Comparison of ENCODE assay signal across 2 cellular contexts in genomic region chr19:47757617-47758432, GRCh38.
TF ChIP-seq lines count a peak whose summit lies in the region.

No MANE protein-coding gene starts in this region.

TF ChIP-seq in K562, 482 proteins besides CTCF, POLR2A, EP300 and RAD21 (continues in another document):
- no peak for TF ChIP-seq ZNF431 (CRISPR knock-in tag; IDR thresholded peaks at IDR 0.05)
- TF ChIP-seq HNRNPL (IDR thresholded peaks at IDR 0.05; ENCODE audit: low read depth, low read length) = no peak
- TF ChIP-seq KLF1 (tag; IDR thresholded peaks at IDR 0.05) = no peak
- TF ChIP-seq MXI1 (IDR thresholded peaks at IDR 0.05; ENCODE audit: low read depth, low read length) = no peak
- no peak for TF ChIP-seq PBX2 (CRISPR knock-in tag; IDR thresholded peaks at IDR 0.05; ENCODE audit: low read depth)
- peak; percentile 59; the same call in 1 of the 2 replicates for TF ChIP-seq PBX2 (tag; conservative IDR thresholded peaks at IDR 0.05; ENCODE audit: low read depth)
- no peak for TF ChIP-seq PYGO2 (tag; IDR thresholded peaks at IDR 0.05)
- TF ChIP-seq SRSF1 (IDR thresholded peaks at IDR 0.05; ENCODE audit: low read depth, low read length) = no peak
- TF ChIP-seq SRSF9 (IDR thresholded peaks at IDR 0.05; ENCODE audit: borderline replicate concordance, low read depth, low read length) = no peak
- peak; percentile 17 for TF ChIP-seq POLR2B (IDR thresholded peaks at IDR 0.05; ENCODE audit: low read depth, partially characterized antibody)
- TF ChIP-seq C11orf30 (IDR thresholded peaks at IDR 0.05; ENCODE audit: low read depth) = no peak
- peak; percentile 54; the same call in 1 of the 2 replicates for TF ChIP-seq SUPT5H (IDR thresholded peaks at IDR 0.05)
- TF ChIP-seq IRF1 (CRISPR knock-in tag; IDR thresholded peaks at IDR 0.05; ENCODE audit: borderline replicate concordance) = no peak
- TF ChIP-seq MTA3 (IDR thresholded peaks at IDR 0.05; ENCODE audit: borderline replicate concordance) = no peak
- no peak for TF ChIP-seq E2F8 (IDR thresholded peaks at IDR 0.05; ENCODE audit: low read depth, partially characterized antibody)
- no peak for TF ChIP-seq OTX1 (CRISPR knock-in tag; IDR thresholded peaks at IDR 0.05)
- no peak for TF ChIP-seq SREBF1 (IDR thresholded peaks at IDR 0.05; ENCODE audit: borderline replicate concordance, low read depth, low read length)
- peak; percentile 74 for TF ChIP-seq NR2C1 (IDR thresholded peaks at IDR 0.05)
- TF ChIP-seq NR2C1 (tag; IDR thresholded peaks at IDR 0.05) = peak; percentile 77
- no peak for TF ChIP-seq SPI1 (IDR thresholded peaks at IDR 0.05; ENCODE audit: borderline replicate concordance, low read depth, low read length)
- no peak for TF ChIP-seq KAT8 (IDR thresholded peaks at IDR 0.05; ENCODE audit: low read depth)
- peak; percentile 82 for TF ChIP-seq MEIS2 (IDR thresholded peaks at IDR 0.05; ENCODE audit: partially characterized antibody)
- TF ChIP-seq ZFP91 (CRISPR knock-in tag; IDR thresholded peaks at IDR 0.05) = no peak
- no peak for TF ChIP-seq NFIX (CRISPR knock-in tag; IDR thresholded peaks at IDR 0.05; ENCODE audit: low read depth)
- TF ChIP-seq ZNF740 (CRISPR knock-in tag; IDR thresholded peaks at IDR 0.05) = no peak
- TF ChIP-seq ZNF740 (tag; IDR thresholded peaks at IDR 0.05) = no peak

TF ChIP-seq in HepG2, 621 proteins besides CTCF, POLR2A, EP300 and RAD21:
- TF ChIP-seq FOXK1 (CRISPR knock-in tag; IDR thresholded peaks at IDR 0.05; ENCODE audit: borderline replicate concordance, low read depth) (no peak), BORCS8-MEF2B (CRISPR knock-in tag; IDR thresholded peaks at IDR 0.05) (no peak), NR2F6 (IDR thresholded peaks at IDR 0.05) (peak; percentile 81), NR2F6 (CRISPR knock-in tag; IDR thresholded peaks at IDR 0.05) (no peak), PBX2 (CRISPR knock-in tag; IDR thresholded peaks at IDR 0.05) (peak; percentile 59), FOSL1 (CRISPR knock-in tag; IDR thresholded peaks at IDR 0.05; ENCODE audit: borderline replicate concordance) (no peak), ZMYM4 (CRISPR knock-in tag; IDR thresholded peaks at IDR 0.05) (no peak), SALL1 (CRISPR knock-in tag; IDR thresholded peaks at IDR 0.05) (0 out of 2 replicates have a peak, but pooled peaks have one; percentile 15), ZFAT (CRISPR knock-in tag; conservative IDR thresholded peaks at IDR 0.05) (no peak), SRSF1 (optimal IDR thresholded peaks at IDR 0.05; ENCODE audit: low read depth, low read length) (no peak), MAF1 (CRISPR knock-in tag; IDR thresholded peaks at IDR 0.05; ENCODE audit: borderline replicate concordance) (no peak), EEA1 (CRISPR knock-in tag; IDR thresholded peaks at IDR 0.05; ENCODE audit: borderline replicate concordance) (no peak), HNF4G (IDR thresholded peaks at IDR 0.05; ENCODE audit: borderline replicate concordance, low read depth, low read length) (peak; percentile 27; the same call in 1 of the 2 replicates), HNF4G (CRISPR knock-in tag; IDR thresholded peaks at IDR 0.05; ENCODE audit: borderline replicate concordance, low read depth) (no peak), ZNF101 (CRISPR knock-in tag; IDR thresholded peaks at IDR 0.05; ENCODE audit: borderline replicate concordance, low read depth) (no peak), PAXIP1 (CRISPR knock-in tag; conservative IDR thresholded peaks at IDR 0.05) (peak; percentile 41), NR2F1 (CRISPR knock-in tag; IDR thresholded peaks at IDR 0.05) (peak in 1 of 2 experiments; percentile 34; a peak in 1 of 4 replicates), ZNF772 (CRISPR knock-in tag; IDR thresholded peaks at IDR 0.05) (no peak), HNF1A (IDR thresholded peaks at IDR 0.05; ENCODE audit: low read depth) (peak; percentile 55), HNF1A (CRISPR knock-in tag; IDR thresholded peaks at IDR 0.05; ENCODE audit: borderline replicate concordance) (0 out of 2 replicates have a peak, but pooled peaks have one; percentile 50), HOXA9 (CRISPR knock-in tag; IDR thresholded peaks at IDR 0.05; ENCODE audit: borderline replicate concordance) (no peak), CENPBD1 (CRISPR knock-in tag; IDR thresholded peaks at IDR 0.05; ENCODE audit: borderline replicate concordance, low read depth) (no peak), RARG (CRISPR knock-in tag; IDR thresholded peaks at IDR 0.05; ENCODE audit: low read depth) (no peak), SAP130 (CRISPR knock-in tag; IDR thresholded peaks at IDR 0.05; ENCODE audit: low read depth) (peak; percentile 20; the same call in 1 of the 2 replicates), ELF4 (CRISPR knock-in tag; IDR thresholded peaks at IDR 0.05; ENCODE audit: borderline replicate concordance) (no peak), NR2C2 (CRISPR knock-in tag; IDR thresholded peaks at IDR 0.05; ENCODE audit: borderline replicate concordance) (peak; percentile 58; the same call in 1 of the 2 replicates), HNF1B (CRISPR knock-in tag; IDR thresholded peaks at IDR 0.05) (peak; percentile 15; the same call in 1 of the 2 replicates), ZNF572 (CRISPR knock-in tag; IDR thresholded peaks at IDR 0.05) (no peak), BATF2 (CRISPR knock-in tag; IDR thresholded peaks at IDR 0.05) (no peak), HNF4A (CRISPR knock-in tag; IDR thresholded peaks at IDR 0.05) (peak; percentile 45; the same call in 1 of the 2 replicates), ZNF460 (CRISPR knock-in tag; IDR thresholded peaks at IDR 0.05; ENCODE audit: borderline replicate concordance) (0 out of 2 replicates have a peak, but pooled peaks have one; percentile 41), ZNF746 (CRISPR knock-in tag; IDR thresholded peaks at IDR 0.05) (no peak), NCOR1 (IDR thresholded peaks at IDR 0.05; ENCODE audit: borderline replicate concordance, low read length) (peak; percentile 31; the same call in 1 of the 2 replicates), POLR2G (IDR thresholded peaks at IDR 0.05; ENCODE audit: low read depth, low read length) (0 out of 2 replicates have a peak, but pooled peaks have one; percentile 35), ATF7 (IDR thresholded peaks at IDR 0.05) (no peak), ATF7 (CRISPR knock-in tag; IDR thresholded peaks at IDR 0.05) (no peak), HMG20B (CRISPR knock-in tag; conservative IDR thresholded peaks at IDR 0.05) (no peak), ZNF770 (CRISPR knock-in tag; IDR thresholded peaks at IDR 0.05) (peak; percentile 80)
